In the genomic region with DNA sequence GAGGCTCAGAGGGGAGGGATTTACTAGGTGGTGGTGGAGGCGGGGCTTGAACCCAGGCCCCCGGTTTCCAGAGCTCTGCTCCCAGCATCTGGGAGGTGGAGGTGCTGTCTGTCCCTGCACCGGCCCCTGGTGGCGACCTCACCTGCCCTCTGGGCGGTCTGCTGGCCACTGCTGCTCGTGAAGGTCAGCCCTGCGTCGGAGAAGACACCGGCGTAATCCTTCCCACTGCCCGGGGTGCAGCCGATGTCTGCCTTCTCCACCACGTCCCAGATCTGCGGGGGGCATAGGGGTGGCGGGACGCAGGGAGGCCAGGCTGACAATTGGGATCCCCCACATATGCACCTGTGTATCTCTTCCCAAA, we compare ENCODE assay signal across 16 cellular contexts. TPM values are rescaled to one million over a fixed set of nuclear protein-coding genes. Genes with fewer than 3 reads are reported as not detected.
DNase-seq lines count a peak whose midpoint lies in the region; ATAC-seq, FAIRE-seq and TF ChIP-seq lines count a peak whose summit lies in the region.
"Had no signal": no experiment of that assay in that cellular context is flagged by ENCODE, and none has a peak within 500 bp of the region (broad histone marks: within the 10 kb centered on the region; RNA-seq: fewer than 3 reads in every experiment).

No MANE protein-coding gene starts in this region.

- H3K4me3 ChIP-seq in H7 (ENCODE audit: insufficient read depth, low read depth, low read length) (no peak overlapping the region), K562 (no peak overlapping the region), right lobe of liver (no peak overlapping the region), spleen (no peak overlapping the region)
- H3K4me3 ChIP-seq: GM23248 had no signal

- no peak for TF ChIP-seq RAD21 in K562 (CRISPR knock-in tag; conservative IDR thresholded peaks at IDR 0.05 in 1 of 2, IDR thresholded peaks at IDR 0.05 in 1 of 2)

- no peak overlapping the region for H2AFZ ChIP-seq in K562 (ENCODE audit: low read depth, low read length)
- H2AFZ ChIP-seq: GM23248 had no signal

- H3K79me2 ChIP-seq in K562 (ENCODE audit: control insufficient read depth, insufficient read depth, low read length) = no peaks in the 10 kb centered on the region

- H3K4me1 ChIP-seq in K562 (replicated peaks in 1 of 2; ENCODE audit: control insufficient read depth in 2 of 2, insufficient read depth in 2 of 2, low read length in 2 of 2) (peaks cover 0 to 23% of the 10 kb centered on the region in 2 experiments; a peak in 2 of 5 replicates), right lobe of liver (peaks cover 0 to 20% (median 4%) of the 10 kb centered on the region in 4 donors), spleen (peaks cover 0 to 8% (median 3%) of the 10 kb centered on the region in 6 donors)
- H3K4me1 ChIP-seq: Caco-2 had no signal

- DNase-seq in H7 (peak; percentile 37), K562 (ENCODE audit: extremely low read depth in 1 of 4, low spot score in 3 of 4) (no peak), right lobe of liver (peak in 2 of 3 donors; percentile 57 to 58), spleen (peak; percentile 67), GM13977 (ENCODE audit: low spot score) (no peak)
- no peak for DNase-seq in activated CD4-positive, alpha-beta memory T cell treated with anti-CD3 and anti-CD28 coated beads for 36 hours
- DNase-seq: Caco-2; CD8-positive, alpha-beta memory T cell; DND-41; GDM1; GM23248; H9; KBM-7 had no signal

- in situ Hi-C loops in K562 (cut with MboI) (no loop called here), GM13977 (cut with MboI; ENCODE audit: low pct_unique_long_range_greater_than_20kb, low sequenced_read_pairs, unreplicated experiment) (no loop called here)

- H3K9me3 ChIP-seq in K562 (replicated peaks; ENCODE audit: control insufficient read depth, insufficient read depth, low read depth, low read length) (no peaks in the 10 kb centered on the region), right lobe of liver (no peaks in the 10 kb centered on the region), spleen (no peaks in the 10 kb centered on the region)
- H3K9me3 ChIP-seq: Caco-2 had no signal

- TF ChIP-seq CTCF in K562 (IDR thresholded peaks at IDR 0.05 in 2 of 3, conservative IDR thresholded peaks at IDR 0.05 in 1 of 3; ENCODE audit: insufficient read depth in 2 of 3, low read depth in 1 of 3, low read length in 3 of 3) = no peak
- TF ChIP-seq CTCF in right lobe of liver (IDR thresholded peaks at IDR 0.05) = no peak
- no peak for TF ChIP-seq CTCF in spleen (IDR thresholded peaks at IDR 0.05 in 8 of 11, conservative IDR thresholded peaks at IDR 0.05 in 3 of 11)
- TF ChIP-seq CTCF in GM13977 (IDR thresholded peaks at IDR 0.05; ENCODE audit: extremely low read depth, insufficient read depth, missing control alignments) = no peak

- no peak for TF ChIP-seq POLR2A in K562 (conservative IDR thresholded peaks at IDR 0.05)
- no peak for TF ChIP-seq POLR2A in right lobe of liver (IDR thresholded peaks at IDR 0.05)
- TF ChIP-seq POLR2A in spleen (IDR thresholded peaks at IDR 0.05) = no peak

- no peak overlapping the region for H3K4me2 ChIP-seq in K562 (ENCODE audit: insufficient read depth, low read length)

- H3K36me3 ChIP-seq in H7 (replicated peaks; ENCODE audit: control insufficient read depth, insufficient read depth, low read length) (peaks cover 4% of the 10 kb centered on the region), K562 (ENCODE audit: control insufficient read depth, insufficient read depth, low read length) (no peaks in the 10 kb centered on the region), right lobe of liver (peaks cover 20 to 93% (median 57%) of the 10 kb centered on the region in 4 donors), spleen (no peaks in the 10 kb centered on the region)

- FAIRE-seq in K562 (lab: Jason Lieb, UNC) = no peak

- H3K27me3 ChIP-seq in H7 (ENCODE audit: control insufficient read depth, insufficient read depth, low read length) = no peaks in the 10 kb centered on the region
- peaks cover 13 to 40% of the 10 kb centered on the region in 2 experiments; a peak in 4 of 5 replicates for H3K27me3 ChIP-seq in K562 (ENCODE audit: control insufficient read depth in 2 of 2, insufficient read depth in 2 of 2, low read length in 2 of 2)
- H3K27me3 ChIP-seq in right lobe of liver = no peaks in the 10 kb centered on the region
- H3K27me3 ChIP-seq in spleen (replicated peaks in 1 of 7) = peaks cover 0 to 53% (median 19%) of the 10 kb centered on the region in 7 donors

- BruUV-seq in K562 (replicated peaks; lab: Mats Ljungman, UMichigan) = no TSS peak

- intact Hi-C loops in K562 (cut with micrococcal nuclease) = no loop called here
- intact Hi-C loops in right lobe of liver (cut with DNase I) = no loop called here
- intact Hi-C loops in spleen (cut with DNase I; ENCODE audit: low total_unique reads) = no loop called here
- intact Hi-C loops in activated CD4-positive, alpha-beta memory T cell treated with anti-CD3 and anti-CD28 coated beads for 36 hours (cut with micrococcal nuclease) = no loop called here

- CTCF ChIA-PET in K562 (lab: Yijun Ruan, JAX; ENCODE audit: low intra/inter-chr PET ratio) = no interaction called here
- CTCF ChIA-PET in activated CD4-positive, alpha-beta memory T cell treated with anti-CD3 and anti-CD28 coated beads for 36 hours (lab: Charles Lee) = no interaction called here

- H3K27ac Mint-ChIP-seq in activated CD4-positive, alpha-beta memory T cell treated with anti-CD3 and anti-CD28 coated beads for 36 hours = no peak overlapping the region
- H3K27ac Mint-ChIP-seq: CD8-positive, alpha-beta memory T cell; H9 had no signal

- H3K4me1 Mint-ChIP-seq in activated CD4-positive, alpha-beta memory T cell treated with anti-CD3 and anti-CD28 coated beads for 36 hours (ENCODE audit: low read depth) = peaks cover 10% of the 10 kb centered on the region

- 0 out of 3 replicates have a peak, but pooled peaks have one; percentile 29 for ATAC-seq in K562
- peak; percentile 1 to 8 (median 4) for ATAC-seq in right lobe of liver
- ATAC-seq in HG03439 (IDR thresholded peaks at IDR 0.05; ENCODE audit: unreplicated experiment) = no peak

- H3K36me3 Mint-ChIP-seq in activated CD4-positive, alpha-beta memory T cell treated with anti-CD3 and anti-CD28 coated beads for 36 hours = no peaks in the 10 kb centered on the region
- H3K36me3 Mint-ChIP-seq: CD8-positive, alpha-beta memory T cell had no signal

- TF ChIP-seq EP300 in K562 (IDR thresholded peaks at IDR 0.05; ENCODE audit: low read length) = no peak

- peaks cover 25% of the 10 kb centered on the region for H3K27me3 Mint-ChIP-seq in activated CD4-positive, alpha-beta memory T cell treated with anti-CD3 and anti-CD28 coated beads for 36 hours

- H4K20me1 ChIP-seq in K562 (replicated peaks; ENCODE audit: control insufficient read depth, insufficient read depth, low read length) = 0 out of 2 replicates have a peak, but pooled peaks cover 5% of the 10 kb centered on the region

- no peaks in the 10 kb centered on the region for H3K9me3 Mint-ChIP-seq in activated CD4-positive, alpha-beta memory T cell treated with anti-CD3 and anti-CD28 coated beads for 36 hours
- H3K9me3 Mint-ChIP-seq: CD8-positive, alpha-beta memory T cell had no signal

- WGBS in K562 (ENCODE audit: insufficient coverage, low coverage, missing lambda C conversion rate) = 18% methylated on average over 14 of the region's 16 CpGs
- 70% methylated on average over 2 of the region's 16 CpGs for WGBS in right lobe of liver (ENCODE audit: insufficient coverage, low coverage, low lambda C conversion rate, missing lambda C conversion rate)
- 73 to 86% (median 81%) methylated on average over 8 to 16 of the region's 16 CpGs for WGBS in spleen, 5 donors

- POLR2A ChIA-PET in K562 (lab: Yijun Ruan, JAX) = no interaction called here
- POLR2A ChIA-PET in activated CD4-positive, alpha-beta memory T cell treated with anti-CD3 and anti-CD28 coated beads for 36 hours (lab: Charles Lee) = no interaction called here

- no peaks in the 10 kb centered on the region for H3K9me1 ChIP-seq in K562 (ENCODE audit: control insufficient read depth, insufficient read depth, low read length)

- peak overlapping the region in 1 of 2 experiments; percentile 71; a peak in 1 of 4 replicates for H3K9ac ChIP-seq in K562 (ENCODE audit: insufficient read depth in 1 of 2, low read depth in 2 of 2, low read length in 2 of 2)
- H3K9ac ChIP-seq: GM23248 had no signal

- no peak overlapping the region for H3K4me3 Mint-ChIP-seq in activated CD4-positive, alpha-beta memory T cell treated with anti-CD3 and anti-CD28 coated beads for 36 hours
- H3K4me3 Mint-ChIP-seq: CD8-positive, alpha-beta memory T cell had no signal

- H3K27ac ChIP-seq in K562 (ENCODE audit: extremely low read depth, low read depth, low read length) = no peak overlapping the region
- H3K27ac ChIP-seq in right lobe of liver = no peak overlapping the region
- no peak overlapping the region for H3K27ac ChIP-seq in spleen
- H3K27ac ChIP-seq: GM23248 had no signal

RNA-seq across cellular contexts. Expression of gene C3, which starts 12.8 kb away (rescaled TPM):
- total RNA-seq in H7 (2014; rRNA removed; shearing (Covaris generic)) = 13.4 and 20.2 TPM in 2 replicates
- total RNA-seq in K562 (2011; cell fraction: chromatin; rRNA removed; ENCODE audit: low replicate concordance) = 19.5 and 33.3 TPM in 2 replicates
- 14.5 and 17.5 TPM in 2 replicates for total RNA-seq in K562 (2011; cell fraction: nucleolus; rRNA removed)
- total RNA-seq in K562 (2011; cell fraction: nucleoplasm; rRNA removed) = 15.2 and 15.6 TPM in 2 replicates
- total RNA-seq in K562 (2014; rRNA removed) (0.59 and 2.0 TPM in 2 replicates), K562 (2014; rRNA removed; fragmentation: Illumina TruSeq; extraction: Trizol) (1.1 and 1.5 TPM in 2 replicates), K562 (2015; rRNA removed; fragmentation: Illumina TruSeq; extraction: Trizol) (2.1 and 2.2 TPM in 2 replicates), K562 (2021) (8.0 and 10.6 TPM in 2 replicates), right lobe of liver (over 10,000 TPM; 10,569 to 17,502 (median 15,749) TPM), spleen (10 to 100 TPM in 4 of 7 donors, 1 to 10 TPM in 3; 5.8 to 68.1 (median 19.7) TPM)
- polyA plus RNA-seq in K562 (2011; rRNA removed) (9.1 and 40.9 TPM in 2 replicates), K562 (2014; fragmentation: Illumina TruSeq; extraction: Trizol) (2.4 and 4.3 TPM in 2 replicates), K562 (2014; fragmentation: Nextera tagmentation; extraction: Ambion mirVana) (1 to 10 TPM; 1.2 to 2.2 TPM), K562 (2014; rRNA removed) (2.5 and 5.4 TPM in 2 replicates), spleen (100 to 1,000 TPM in 1 of 3 donors, 10 to 100 TPM in 2; 31.0 to 182 (median 34.1) TPM)
- 9.2 and 36.7 TPM in 2 replicates for polyA plus RNA-seq in K562 (2011; cell fraction: cytosol; rRNA removed)
- 23.7 and 50.5 TPM in 2 replicates for polyA plus RNA-seq in K562 (2011; cell fraction: nucleus; rRNA removed)
- polyA plus RNA-seq in K562 (2012) = 7.4 and 20.1 TPM in 2 replicates
- 6.5 and 24.5 TPM in 2 replicates for polyA minus RNA-seq in K562 (2011; rRNA and poly(A)+ RNA removed)
- polyA minus RNA-seq in K562 (2011; cell fraction: cytosol; rRNA and poly(A)+ RNA removed) = 23.9 and 64.6 TPM in 2 replicates
- 16.2 and 39.1 TPM in 2 replicates for polyA minus RNA-seq in K562 (2011; cell fraction: nucleus; rRNA and poly(A)+ RNA removed)
- 1 to 10 TPM; 1.2 to 2.4 TPM for total RNA-seq in activated CD4-positive, alpha-beta memory T cell treated with anti-CD3 and anti-CD28 coated beads for 36 hours
- polyA plus RNA-seq: CD8-positive, alpha-beta memory T cell had no signal

RNA-seq across cellular contexts. Expression of gene GPR108, which starts 29.7 kb away (rescaled TPM):
- total RNA-seq in H7 (2014; rRNA removed; shearing (Covaris generic)) = 60.7 and 61.7 TPM in 2 replicates
- total RNA-seq in K562 (2011; cell fraction: chromatin; rRNA removed; ENCODE audit: low replicate concordance) = 45.9 and 112 TPM in 2 replicates
- total RNA-seq in K562 (2011; cell fraction: nucleolus; rRNA removed) = 96.6 and 107 TPM in 2 replicates
- total RNA-seq in K562 (2011; cell fraction: nucleoplasm; rRNA removed) = 72.1 and 74.9 TPM in 2 replicates
- total RNA-seq in K562 (2014; rRNA removed) (23.8 and 33.5 TPM in 2 replicates), K562 (2014; rRNA removed; fragmentation: Illumina TruSeq; extraction: Trizol) (12.3 and 16.4 TPM in 2 replicates), K562 (2015; rRNA removed; fragmentation: Illumina TruSeq; extraction: Trizol) (21.9 and 24.4 TPM in 2 replicates), K562 (2021) (31.1 and 33.1 TPM in 2 replicates), right lobe of liver (10 to 100 TPM; 22.3 to 53.0 (median 41.3) TPM), spleen (10 to 100 TPM; 35.4 to 75.0 (median 56.0) TPM)
- polyA plus RNA-seq in K562 (2011; rRNA removed) (29.8 and 46.5 TPM in 2 replicates), K562 (2014; fragmentation: Illumina TruSeq; extraction: Trizol) (32.3 and 33.2 TPM in 2 replicates), K562 (2014; fragmentation: Nextera tagmentation; extraction: Ambion mirVana) (1 to 10 TPM; 2.4 to 6.1 TPM), K562 (2014; rRNA removed) (32.9 and 36.4 TPM in 2 replicates), spleen (100 to 1,000 TPM in 1 of 3 donors, 10 to 100 TPM in 2; 66.9 to 102 (median 91.8) TPM)
- 43.8 and 51.1 TPM in 2 replicates for polyA plus RNA-seq in K562 (2011; cell fraction: cytosol; rRNA removed)
- polyA plus RNA-seq in K562 (2011; cell fraction: nucleus; rRNA removed) = 180 and 195 TPM in 2 replicates
- 29.9 and 65.7 TPM in 2 replicates for polyA plus RNA-seq in K562 (2012)
- polyA minus RNA-seq in K562 (2011; rRNA and poly(A)+ RNA removed) = 22.3 and 35.9 TPM in 2 replicates
- 21.0 and 22.6 TPM in 2 replicates for polyA minus RNA-seq in K562 (2011; cell fraction: cytosol; rRNA and poly(A)+ RNA removed)
- 18.7 and 34.9 TPM in 2 replicates for polyA minus RNA-seq in K562 (2011; cell fraction: nucleus; rRNA and poly(A)+ RNA removed)
- total RNA-seq in activated CD4-positive, alpha-beta memory T cell treated with anti-CD3 and anti-CD28 coated beads for 36 hours = 10 to 100 TPM; 72.1 to 75.4 TPM

RNA-seq across cellular contexts. Expression of gene TRIP10, which starts 31.8 kb away (rescaled TPM):
- 84.5 and 92.2 TPM in 2 replicates for total RNA-seq in H7 (2014; rRNA removed; shearing (Covaris generic))
- total RNA-seq in K562 (2011; cell fraction: chromatin; rRNA removed; ENCODE audit: low replicate concordance) = 67.3 and 119 TPM in 2 replicates
- total RNA-seq in K562 (2011; cell fraction: nucleolus; rRNA removed) = 65.3 and 66.5 TPM in 2 replicates
- total RNA-seq in K562 (2011; cell fraction: nucleoplasm; rRNA removed) = 53.5 and 66.7 TPM in 2 replicates
- 57.4 and 61.8 TPM in 2 replicates for total RNA-seq in K562 (2014; rRNA removed)
- total RNA-seq in K562 (2014; rRNA removed; fragmentation: Illumina TruSeq; extraction: Trizol) = 23.6 and 29.4 TPM in 2 replicates
- 34.6 and 36.1 TPM in 2 replicates for total RNA-seq in K562 (2015; rRNA removed; fragmentation: Illumina TruSeq; extraction: Trizol)
- total RNA-seq in K562 (2021) = 59.1 and 63.2 TPM in 2 replicates
- polyA plus RNA-seq in K562 (2011; rRNA removed) = 29.1 and 39.3 TPM in 2 replicates
- polyA plus RNA-seq in K562 (2011; cell fraction: cytosol; rRNA removed) = 22.8 and 30.6 TPM in 2 replicates
- 113 and 133 TPM in 2 replicates for polyA plus RNA-seq in K562 (2011; cell fraction: nucleus; rRNA removed)
- polyA plus RNA-seq in K562 (2012) = 47.5 and 50.8 TPM in 2 replicates
- 56.2 and 56.7 TPM in 2 replicates for polyA plus RNA-seq in K562 (2014; fragmentation: Illumina TruSeq; extraction: Trizol)
- polyA plus RNA-seq in K562 (2014; fragmentation: Nextera tagmentation; extraction: Ambion mirVana) = 1 to 10 TPM; 1.2 to 2.7 TPM
- 66.6 and 66.8 TPM in 2 replicates for polyA plus RNA-seq in K562 (2014; rRNA removed)
- 17.1 and 20.3 TPM in 2 replicates for polyA minus RNA-seq in K562 (2011; rRNA and poly(A)+ RNA removed)
- polyA minus RNA-seq in K562 (2011; cell fraction: cytosol; rRNA and poly(A)+ RNA removed) = 18.3 and 21.0 TPM in 2 replicates
- polyA minus RNA-seq in K562 (2011; cell fraction: nucleus; rRNA and poly(A)+ RNA removed) = 21.3 and 30.1 TPM in 2 replicates
- 10 to 100 TPM in 2 of 6 experiments, 1 to 10 TPM in 4; 7.5 to 14.9 (median 9.3) TPM for total RNA-seq in right lobe of liver
- 10 to 100 TPM; 25.4 to 50.3 (median 32.1) TPM for total RNA-seq in spleen
- 10 to 100 TPM; 17.2 to 58.2 (median 36.1) TPM for polyA plus RNA-seq in spleen
- total RNA-seq in activated CD4-positive, alpha-beta memory T cell treated with anti-CD3 and anti-CD28 coated beads for 36 hours = 10 to 100 TPM; 55.9 to 56.2 TPM

RNA-seq across cellular contexts. Expression of gene TNFSF14, which starts 37.7 kb away (rescaled TPM):
- 0.14 TPM in 1 of 2 replicates, not detected in the other for total RNA-seq in H7 (2014; rRNA removed; shearing (Covaris generic))
- total RNA-seq in K562 (2011; cell fraction: chromatin; rRNA removed; ENCODE audit: low replicate concordance) = 0.26 and 0.42 TPM in 2 replicates
- 0.39 and 0.50 TPM in 2 replicates for total RNA-seq in K562 (2011; cell fraction: nucleolus; rRNA removed)
- 0.15 and 0.76 TPM in 2 replicates for total RNA-seq in K562 (2011; cell fraction: nucleoplasm; rRNA removed)
- total RNA-seq in K562 (2014; rRNA removed) (0.08 TPM in 1 of 2 replicates, not detected in the other), K562 (2014; rRNA removed; fragmentation: Illumina TruSeq; extraction: Trizol) (0.04 and 0.06 TPM in 2 replicates), K562 (2015; rRNA removed; fragmentation: Illumina TruSeq; extraction: Trizol) (0.04 and 0.07 TPM in 2 replicates), K562 (2021) (0.20 and 0.42 TPM in 2 replicates), right lobe of liver (10 to 100 TPM in 3 of 6 experiments, 1 to 10 TPM in 3; 6.4 to 71.1 (median 14.6) TPM), spleen (10 to 100 TPM in 2 of 7 donors, 1 to 10 TPM in 5; 5.2 to 10.6 (median 8.2) TPM)
- polyA plus RNA-seq in K562 (2011; rRNA removed) (0.32 and 0.38 TPM in 2 replicates), K562 (2014; fragmentation: Illumina TruSeq; extraction: Trizol) (0.12 and 0.15 TPM in 2 replicates), K562 (2014; fragmentation: Nextera tagmentation; extraction: Ambion mirVana) (under 1 TPM; 0.01 to 0.04 TPM), K562 (2014; rRNA removed) (not detected in 2 replicates), spleen (1 to 10 TPM in 2 of 3 donors, under 1 TPM in 1; 0.41 to 1.6 (median 1.1) TPM)
- polyA plus RNA-seq in K562 (2011; cell fraction: cytosol; rRNA removed) = 0.55 and 0.59 TPM in 2 replicates
- polyA plus RNA-seq in K562 (2011; cell fraction: nucleus; rRNA removed) = 0.27 and 0.34 TPM in 2 replicates
- 0.20 and 0.26 TPM in 2 replicates for polyA plus RNA-seq in K562 (2012)
- polyA minus RNA-seq in K562 (2011; rRNA and poly(A)+ RNA removed) = 0.74 and 0.87 TPM in 2 replicates
- 0.29 TPM in 1 of 2 replicates, not detected in the other for polyA minus RNA-seq in K562 (2011; cell fraction: cytosol; rRNA and poly(A)+ RNA removed)
- polyA minus RNA-seq in K562 (2011; cell fraction: nucleus; rRNA and poly(A)+ RNA removed) = 0.11 and 0.13 TPM in 2 replicates
- 10 to 100 TPM; 36.5 to 38.6 TPM for total RNA-seq in activated CD4-positive, alpha-beta memory T cell treated with anti-CD3 and anti-CD28 coated beads for 36 hours
- total RNA-seq: A673, Caco-2, GM23248, H9 had no signal
- polyA plus RNA-seq: BJ, GM23248 had no signal

RNA-seq across cellular contexts. Expression of gene SH2D3A, which starts 59.6 kb away (rescaled TPM):
- total RNA-seq in H7 (2014; rRNA removed; shearing (Covaris generic)) = 11.7 and 12.8 TPM in 2 replicates
- 17.3 and 38.7 TPM in 2 replicates for total RNA-seq in K562 (2011; cell fraction: chromatin; rRNA removed; ENCODE audit: low replicate concordance)
- total RNA-seq in K562 (2011; cell fraction: nucleolus; rRNA removed) = 28.7 and 29.6 TPM in 2 replicates
- total RNA-seq in K562 (2011; cell fraction: nucleoplasm; rRNA removed) = 21.3 and 22.0 TPM in 2 replicates
- total RNA-seq in K562 (2014; rRNA removed) (20.0 and 25.9 TPM in 2 replicates), K562 (2014; rRNA removed; fragmentation: Illumina TruSeq; extraction: Trizol) (3.0 and 4.8 TPM in 2 replicates), K562 (2015; rRNA removed; fragmentation: Illumina TruSeq; extraction: Trizol) (8.6 and 8.9 TPM in 2 replicates), K562 (2021) (19.4 and 26.3 TPM in 2 replicates), right lobe of liver (1 to 10 TPM in 4 of 6 experiments, under 1 TPM in 2; 0.72 to 2.3 (median 1.3) TPM), spleen (10 to 100 TPM in 5 of 7 donors, 1 to 10 TPM in 2; 7.5 to 17.1 (median 11.8) TPM)
- polyA plus RNA-seq in K562 (2011; rRNA removed) (8.7 and 13.4 TPM in 2 replicates), K562 (2014; fragmentation: Illumina TruSeq; extraction: Trizol) (9.6 and 17.7 TPM in 2 replicates), K562 (2014; fragmentation: Nextera tagmentation; extraction: Ambion mirVana) (under 1 TPM; 0.75 to 0.83 TPM), K562 (2014; rRNA removed) (19.8 and 24.8 TPM in 2 replicates), spleen (10 to 100 TPM in 1 of 3 donors, 1 to 10 TPM in 2; 7.6 to 10.0 (median 9.3) TPM)
- 12.2 and 22.2 TPM in 2 replicates for polyA plus RNA-seq in K562 (2011; cell fraction: cytosol; rRNA removed)
- 20.1 and 35.1 TPM in 2 replicates for polyA plus RNA-seq in K562 (2011; cell fraction: nucleus; rRNA removed)
- 10.3 and 10.8 TPM in 2 replicates for polyA plus RNA-seq in K562 (2012)
- 3.0 and 4.7 TPM in 2 replicates for polyA minus RNA-seq in K562 (2011; rRNA and poly(A)+ RNA removed)
- polyA minus RNA-seq in K562 (2011; cell fraction: cytosol; rRNA and poly(A)+ RNA removed) = 8.7 and 11.1 TPM in 2 replicates
- polyA minus RNA-seq in K562 (2011; cell fraction: nucleus; rRNA and poly(A)+ RNA removed) = 17.0 and 18.8 TPM in 2 replicates
- total RNA-seq in activated CD4-positive, alpha-beta memory T cell treated with anti-CD3 and anti-CD28 coated beads for 36 hours = 10 to 100 TPM; 17.1 to 18.2 TPM
- total RNA-seq: GM23248 had no signal
- polyA plus RNA-seq: GM23248 had no signal

Comparison
In these comparisons a context has a peak if more than half of its experiments do, and no peak if none do; other contexts are left out.
1. DNase-seq: peak in H7 (single experiment), right lobe of liver (2 of 3) and spleen (single experiment); none in K562 (0 of 4), GM13977 (single experiment) and activated CD4-positive, alpha-beta memory T cell treated with anti-CD3 and anti-CD28 coated beads for 36 hours (single experiment).
2. RNA of gene C3, which starts 12.8 kb away (total RNA-seq): 10,569 to 17,502 TPM in right lobe of liver; 5.8 to 68.1 TPM in spleen, 13.4 to 20.2 TPM in H7, 1.2 to 2.4 TPM in activated CD4-positive, alpha-beta memory T cell treated with anti-CD3 and anti-CD28 coated beads for 36 hours and 0.59 to 33.3 TPM in K562; every median in the first group is over 100 times any median in the second.